Comparison of ENCODE assay signal across 22 cellular contexts in the genomic region with DNA sequence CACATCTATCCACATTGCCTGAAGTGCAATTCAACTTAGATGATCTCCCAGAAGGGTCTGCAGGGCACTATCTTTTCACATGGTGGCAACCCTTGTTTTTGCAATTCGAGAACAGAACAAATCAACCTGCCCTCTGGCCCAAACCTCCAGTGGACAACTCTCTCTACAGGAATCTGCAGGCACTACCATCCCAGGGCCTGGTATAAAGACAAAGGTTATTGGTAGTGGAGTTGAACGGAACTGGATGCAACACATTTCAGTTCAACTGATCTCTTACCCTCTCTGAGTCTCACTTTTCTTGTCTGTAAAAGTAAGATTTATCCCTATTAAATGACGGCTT.
DNase-seq lines count a peak whose midpoint lies in the region; TF ChIP-seq lines count a peak whose summit lies in the region.
"Had no signal": no experiment of that assay in that cellular context is flagged by ENCODE, and none has a peak within 500 bp of the region (broad histone marks: within the 10 kb centered on the region; RNA-seq: fewer than 3 reads in every experiment).

No MANE protein-coding gene starts in this region.

- CTCF ChIA-PET in Calu3 (lab: Charles Lee): no interaction called here

- no peaks in the 10 kb centered on the region for H3K4me1 ChIP-seq in esophagus muscularis mucosa

- H3K9me3 Mint-ChIP-seq in Calu3 (ENCODE audit: low read depth, unreplicated experiment) (no peaks in the 10 kb centered on the region), progenitor cell of endocrine pancreas (ENCODE audit: low read depth) (peaks cover 7% of the 10 kb centered on the region)
- H3K9me3 Mint-ChIP-seq: CD4-positive, alpha-beta T cell had no signal

- 80% methylated on average over 3 of the region's 3 CpGs for WGBS in esophagus muscularis mucosa

- H3K27me3 ChIP-seq in esophagus muscularis mucosa: no peaks in the 10 kb centered on the region
- H3K27me3 ChIP-seq: BE2C, MG63 had no signal

- TF ChIP-seq POLR2A in esophagus muscularis mucosa (IDR thresholded peaks at IDR 0.05; ENCODE audit: low read depth): no peak

- peak overlapping the region; percentile 45 for H3K27ac ChIP-seq in KOPT-K1 (ENCODE audit: low read depth, low read length, poor library complexity, severe bottlenecking)
- no peak overlapping the region for H3K27ac ChIP-seq in esophagus muscularis mucosa (replicated peaks in 1 of 4)
- H3K27ac ChIP-seq: KMS-11 had no signal

- H3K4me3 ChIP-seq in esophagus muscularis mucosa: no peak overlapping the region
- H3K4me3 ChIP-seq: GM12878, MG63 had no signal

- H3K36me3 ChIP-seq in KOPT-K1 (ENCODE audit: insufficient read depth, low read length): no peaks in the 10 kb centered on the region
- no peaks in the 10 kb centered on the region for H3K36me3 ChIP-seq in esophagus muscularis mucosa
- H3K36me3 ChIP-seq: BE2C, MG63 had no signal

- peaks cover 31% of the 10 kb centered on the region for H3K4me1 Mint-ChIP-seq in Calu3 (ENCODE audit: low read depth, unreplicated experiment)
- H3K4me1 Mint-ChIP-seq in progenitor cell of endocrine pancreas (ENCODE audit: low read depth): peaks cover 25% of the 10 kb centered on the region

- H3K36me3 Mint-ChIP-seq in Calu3 (ENCODE audit: insufficient read depth, unreplicated experiment) (peaks cover 7% of the 10 kb centered on the region), progenitor cell of endocrine pancreas (ENCODE audit: insufficient read depth) (peaks cover 2% of the 10 kb centered on the region)

- TF ChIP-seq EP300 in esophagus muscularis mucosa (IDR thresholded peaks at IDR 0.05): no peak

- TF ChIP-seq CTCF in Calu3 (IDR thresholded peaks at IDR 0.05; ENCODE audit: unreplicated experiment) (no peak), esophagus muscularis mucosa (IDR thresholded peaks at IDR 0.05) (no peak), progenitor cell of endocrine pancreas (IDR thresholded peaks at IDR 0.05; ENCODE audit: unreplicated experiment) (no peak)

- peak overlapping the region; percentile 61 for H3K4me3 Mint-ChIP-seq in Calu3 (ENCODE audit: low read depth, unreplicated experiment)
- H3K4me3 Mint-ChIP-seq in progenitor cell of endocrine pancreas (ENCODE audit: low read depth): peak overlapping the region; percentile 45
- H3K4me3 Mint-ChIP-seq: CD4-positive, alpha-beta T cell had no signal

- H3K27me3 Mint-ChIP-seq in Calu3 (ENCODE audit: unreplicated experiment) (no peaks in the 10 kb centered on the region), progenitor cell of endocrine pancreas (no peaks in the 10 kb centered on the region)
- H3K27me3 Mint-ChIP-seq: CD4-positive, alpha-beta T cell had no signal

- no peak for DNase-seq in Calu3
- peak; percentile 77 for DNase-seq in esophagus muscularis mucosa (ENCODE audit: extremely low spot score)
- no peak for DNase-seq in progenitor cell of endocrine pancreas (ENCODE audit: low spot score, unreplicated experiment)
- DNase-seq in HT-29 (ENCODE audit: low spot score): no peak
- DNase-seq in anterior cingulate cortex (lab: John Stamatoyannopoulos, UW): no peak
- no peak for DNase-seq in iPS-NIHi7 (ENCODE audit: extremely low spot score)
- DNase-seq: BE2C; CD4-positive, alpha-beta T cell; DMS153; GF-D8; MG63; NCI-H1048; NCI-H1436; NCI-H1930; NCI-H345; NCI-H524 treated with DMSO at 0.1 percent for 48 hours; RPMI8226; SIG-M5 had no signal

- BruUV-seq in Calu3 (replicated peaks; lab: Mats Ljungman, UMichigan): no TSS peak

- intact Hi-C loops in Calu3 (cut with micrococcal nuclease; ENCODE audit: unreplicated experiment): loop anchor here (2.0 kb wide), 1 partner anchor 42 kb away; no protein-coding TSS in a partner anchor
- intact Hi-C loops in esophagus muscularis mucosa (cut with DNase I): no loop called here

- H3K27ac Mint-ChIP-seq in Calu3 (ENCODE audit: unreplicated experiment) (peak overlapping the region; percentile 93), progenitor cell of endocrine pancreas (peak overlapping the region; percentile 78)
- H3K27ac Mint-ChIP-seq: CD4-positive, alpha-beta T cell had no signal

- H3K9me3 ChIP-seq in KOPT-K1 (ENCODE audit: insufficient read depth, low read length, poor library complexity, severe bottlenecking) (no peaks in the 10 kb centered on the region), esophagus muscularis mucosa (no peaks in the 10 kb centered on the region)
- H3K9me3 ChIP-seq: BE2C, Caco-2, MG63 had no signal
